12 cellular contexts compared by ENCODE assay signal in genomic region chr16:69830534-69831211, GRCh38.
DNase-seq lines count a peak whose midpoint lies in the region; ATAC-seq and TF ChIP-seq lines count a peak whose summit lies in the region.
"Had no signal": no experiment of that assay in that cellular context is flagged by ENCODE, and none has a peak within 500 bp of the region (broad histone marks: within the 10 kb centered on the region; RNA-seq: fewer than 3 reads in every experiment).

No MANE protein-coding gene starts in this region.

- H3K27me3 ChIP-seq in GM23248 (replicated peaks; ENCODE audit: insufficient read depth): no peaks in the 10 kb centered on the region
- H3K27me3 ChIP-seq in spleen (replicated peaks in 1 of 7): no peaks in the 10 kb centered on the region
- H3K27me3 ChIP-seq: neural progenitor cell had no signal

- TF ChIP-seq CTCF in spleen (IDR thresholded peaks at IDR 0.05 in 8 of 11, conservative IDR thresholded peaks at IDR 0.05 in 3 of 11): no peak

- in situ Hi-C loops in GM23248 (cut with MboI): no loop called here

- 0 out of 2 replicates have a peak overlapping the region, but pooled peaks have one; percentile 18 for H2AFZ ChIP-seq in GM23248
- H2AFZ ChIP-seq: neural progenitor cell had no signal

- peaks cover 15% of the 10 kb centered on the region for H3K4me1 Mint-ChIP-seq in activated naive CD8-positive, alpha-beta T cell treated with anti-CD3 and anti-CD28 coated beads, Interleukin-2, amount 50 U/mL, for 24 hours

- H3K4me1 ChIP-seq in GM23248 (ENCODE audit: insufficient read depth) (peaks cover 11% of the 10 kb centered on the region), spleen (peaks cover 0 to 40% (median 15%) of the 10 kb centered on the region in 6 donors)

- no peaks in the 10 kb centered on the region for H3K27me3 Mint-ChIP-seq in activated naive CD8-positive, alpha-beta T cell treated with anti-CD3 and anti-CD28 coated beads, Interleukin-2, amount 50 U/mL, for 24 hours

- H3K27ac ChIP-seq in GM23248 (no peak overlapping the region), spleen (peak overlapping the region in 5 of 8 donors; percentile 14 to 55 (median 40))
- H3K27ac ChIP-seq: neural progenitor cell had no signal

- no peaks in the 10 kb centered on the region for H4K20me1 ChIP-seq in GM23248 (ENCODE audit: insufficient read depth)

- H3K9me3 ChIP-seq in GM23248 (ENCODE audit: low read depth) (no peaks in the 10 kb centered on the region), spleen (no peaks in the 10 kb centered on the region)

- intact Hi-C loops in spleen (cut with DNase I; ENCODE audit: low total_unique reads): no loop called here
- intact Hi-C loops in posterior vena cava (cut with DNase I): no loop called here

- no peak for ATAC-seq in activated naive CD8-positive, alpha-beta T cell treated with anti-CD3 and anti-CD28 coated beads, Interleukin-2, amount 50 U/mL, for 24 hours
- ATAC-seq in esophagus mucosa: no peak
- ATAC-seq: CD8-positive, alpha-beta T cell had no signal

- no peaks in the 10 kb centered on the region for H3K36me3 ChIP-seq in GM23248 (ENCODE audit: low read depth)
- peaks cover 0 to 50% (median 9%) of the 10 kb centered on the region in 6 donors for H3K36me3 ChIP-seq in spleen
- H3K36me3 ChIP-seq: neural progenitor cell had no signal

- WGBS in GM23248 (ENCODE audit: low coverage in 1 of 2, low lambda C conversion rate in 2 of 2, missing lambda C conversion rate in 2 of 2), 2 experiments: 62 to 66% methylated on average over 10 of the region's 10 CpGs
- 75 to 85% (median 80%) methylated on average over 10 of the region's 10 CpGs for WGBS in spleen, 5 donors

- H3K4me3 ChIP-seq in GM23248 (no peak overlapping the region), spleen (no peak overlapping the region)
- H3K4me3 ChIP-seq: neural progenitor cell had no signal

- H3K9me3 Mint-ChIP-seq in activated naive CD8-positive, alpha-beta T cell treated with anti-CD3 and anti-CD28 coated beads, Interleukin-2, amount 50 U/mL, for 24 hours: no peaks in the 10 kb centered on the region
- H3K9me3 Mint-ChIP-seq: CD8-positive, alpha-beta T cell; neural progenitor cell had no signal

- DNase-seq in GM23248: no peak
- DNase-seq in activated naive CD8-positive, alpha-beta T cell treated with anti-CD3 and anti-CD28 coated beads, Interleukin-2, amount 50 U/mL, for 24 hours: no peak
- DNase-seq in kidney glomerular epithelial cell (lab: John Stamatoyannopoulos, UW): peak; percentile 31
- no peak for DNase-seq in spleen
- DNase-seq in HCEC 1CT: no peak
- no peak for DNase-seq in erythroblast (lab: John Stamatoyannopoulos, UW)
- no peak for DNase-seq in posterior vena cava (ENCODE audit: low spot score)
- DNase-seq: CD8-positive, alpha-beta T cell; NCI-H1694; T1000 had no signal

- H3K27ac Mint-ChIP-seq in activated naive CD8-positive, alpha-beta T cell treated with anti-CD3 and anti-CD28 coated beads, Interleukin-2, amount 50 U/mL, for 24 hours: peak overlapping the region; percentile 27
- H3K27ac Mint-ChIP-seq: CD8-positive, alpha-beta T cell; neural progenitor cell had no signal

- TF ChIP-seq POLR2A in spleen (IDR thresholded peaks at IDR 0.05) (no peak), erythroblast (IDR thresholded peaks at IDR 0.05; ENCODE audit: low read length) (no peak)

- H3K79me2 ChIP-seq in GM23248 (ENCODE audit: insufficient read depth): no peaks in the 10 kb centered on the region

- no peak overlapping the region for H3K4me2 ChIP-seq in GM23248 (ENCODE audit: unreplicated experiment)
- H3K4me2 ChIP-seq: neural progenitor cell had no signal

- H3F3A ChIP-seq in GM23248 (ENCODE audit: insufficient read depth): 0 out of 2 replicates have a peak, but pooled peaks cover 3% of the 10 kb centered on the region

- H3K9me2 ChIP-seq in GM23248 (ENCODE audit: insufficient read depth): no peaks in the 10 kb centered on the region

- H3K9ac ChIP-seq in GM23248: no peak overlapping the region
- H3K9ac ChIP-seq: neural progenitor cell had no signal

- no peak overlapping the region for H3K4me3 Mint-ChIP-seq in activated naive CD8-positive, alpha-beta T cell treated with anti-CD3 and anti-CD28 coated beads, Interleukin-2, amount 50 U/mL, for 24 hours
- H3K4me3 Mint-ChIP-seq: CD8-positive, alpha-beta T cell; neural progenitor cell had no signal

- peaks cover 9% of the 10 kb centered on the region for H3K36me3 Mint-ChIP-seq in activated naive CD8-positive, alpha-beta T cell treated with anti-CD3 and anti-CD28 coated beads, Interleukin-2, amount 50 U/mL, for 24 hours (ENCODE audit: low read depth)
